Comparison of ENCODE assay signal across 20 cellular contexts in genomic region chr3:72414481-72415016, GRCh38.
"Had no signal": no experiment of that assay in that cellular context is flagged by ENCODE, and none has a peak within 500 bp of the region (broad histone marks: within the 10 kb centered on the region; RNA-seq: fewer than 3 reads in every experiment).

No MANE protein-coding gene starts in this region.

- H3K9me3 Mint-ChIP-seq: activated T-cell treated with anti-CD3 and anti-CD28 coated beads, Interleukin-2, amount 50 U/mL, for 72 hours; T-helper 2 cell treated with Interferon-gamma antibody and Interleukin-4, amounts not matched to agents 5 μg/mL and 100 μg/mL, for 36 hours had no signal

- H3K4me3 Mint-ChIP-seq: activated CD8-positive, alpha-beta T cell treated with anti-CD3 and anti-CD28 coated beads for 36 hours; brain; T-helper 2 cell treated with Interferon-gamma antibody and Interleukin-4, amounts not matched to agents 5 μg/mL and 100 μg/mL, for 36 hours had no signal

- H3K4me3 ChIP-seq: SJSA1 had no signal

- H3K9me3 ChIP-seq: SJSA1 had no signal

- H3K27me3 Mint-ChIP-seq: activated CD8-positive, alpha-beta T cell treated with anti-CD3 and anti-CD28 coated beads for 36 hours; brain had no signal

- DNase-seq: activated CD4-positive, alpha-beta T cell treated with anti-CD3 and anti-CD28 coated beads for 4 hours; activated CD8-positive, alpha-beta memory T cell treated with anti-CD3 and anti-CD28 coated beads, Interleukin-2, amount 50 U/mL, for 4 hours; activated CD8-positive, alpha-beta T cell treated with anti-CD3 and anti-CD28 coated beads for 36 hours; activated naive CD4-positive, alpha-beta T cell treated with anti-CD3 and anti-CD28 coated beads, Interleukin-2, amount 50 U/mL, for 16 hours; activated T-cell treated with anti-CD3 and anti-CD28 coated beads, Interleukin-2, amount 50 U/mL, for 72 hours; amygdala; Kasumi-1; MV-4-11; NCI-H1092 treated with DMSO at 0.1 percent for 48 hours; NCI-H1417 treated with DMSO at 0.1 percent for 48 hours; NCI-H187; NCI-H2081 treated with DMSO at 0.1 percent for 48 hours; NCI-H446; NCI-H524; PC-3; SHP77; SW 1271 had no signal

- H3K27ac Mint-ChIP-seq: activated CD8-positive, alpha-beta T cell treated with anti-CD3 and anti-CD28 coated beads for 36 hours; brain; T-helper 2 cell treated with Interferon-gamma antibody and Interleukin-4, amounts not matched to agents 5 μg/mL and 100 μg/mL, for 36 hours had no signal

- H3K27me3 ChIP-seq: SJSA1 had no signal

- H3K27ac ChIP-seq: SJSA1 had no signal

- H3K36me3 ChIP-seq: SJSA1 had no signal
